6 cellular contexts compared by ENCODE assay signal in genomic region chr11:117865546-117865945, GRCh38. TPM values are rescaled to one million over a fixed set of nuclear protein-coding genes. Genes with fewer than 3 reads are reported as not detected.
"Had no signal": no experiment of that assay in that cellular context is flagged by ENCODE, and none has a peak within 500 bp of the region (broad histone marks: within the 10 kb centered on the region; RNA-seq: fewer than 3 reads in every experiment).

No MANE protein-coding gene starts in this region.

RNA-seq across cellular contexts. Expression of gene FXYD6, which starts 10.9 kb away (rescaled TPM):
- total RNA-seq: GM23248, HepG2, HFFc6 had no signal
- polyA plus RNA-seq: GM23248, HepG2, IgD-negative memory B cell had no signal

RNA-seq across cellular contexts. Expression of gene FXYD2, which starts 41.0 kb away (rescaled TPM):
- total RNA-seq: GM23248, H4, HT1080 had no signal
- polyA plus RNA-seq: GM23248, IgD-negative memory B cell had no signal
